In genomic region chr15:36790891-36791290, GRCh38 we compare ENCODE assay signal across 16 cellular contexts.
DNase-seq lines count a peak whose midpoint lies in the region; ATAC-seq, FAIRE-seq and TF ChIP-seq lines count a peak whose summit lies in the region.
"Had no signal": no experiment of that assay in that cellular context is flagged by ENCODE, and none has a peak within 500 bp of the region (broad histone marks: within the 10 kb centered on the region; RNA-seq: fewer than 3 reads in every experiment).

No MANE protein-coding gene starts in this region.

- H3K27me3 ChIP-seq in H9 (ENCODE audit: insufficient read depth, low read length): no peaks in the 10 kb centered on the region
- H3K27me3 ChIP-seq: BLaER1 had no signal

- H3K27ac Mint-ChIP-seq in H9 (peak overlapping the region; percentile 3 to 79 (median 24); a peak in 5 of 7 replicates), endothelial cell (ENCODE audit: unreplicated experiment) (peak overlapping the region; percentile 34), nephron (peak overlapping the region in 2 of 3 experiments; percentile 15 to 43)
- H3K27ac Mint-ChIP-seq in activated naive CD8-positive, alpha-beta T cell treated with anti-CD3 and anti-CD28 coated beads, Interleukin-2, amount 50 U/mL, for 24 hours: no peak overlapping the region
- H3K27ac Mint-ChIP-seq: CD8-positive, alpha-beta memory T cell; GM23338 had no signal

- H3K9me3 Mint-ChIP-seq in H9 (peaks cover 2 to 4% of the 10 kb centered on the region in 2 experiments; a peak in 2 of 5 replicates), endothelial cell (ENCODE audit: unreplicated experiment) (no peaks in the 10 kb centered on the region), nephron (no peaks in the 10 kb centered on the region)
- H3K9me3 Mint-ChIP-seq in activated naive CD8-positive, alpha-beta T cell treated with anti-CD3 and anti-CD28 coated beads, Interleukin-2, amount 50 U/mL, for 24 hours: peaks cover 10% of the 10 kb centered on the region

- ATAC-seq in A549 (no peak), GM21723 (IDR thresholded peaks at IDR 0.05; ENCODE audit: unreplicated experiment) (no peak), HG02885 (IDR thresholded peaks at IDR 0.05; ENCODE audit: poor library complexity, unreplicated experiment) (no peak)
- ATAC-seq in activated naive CD8-positive, alpha-beta T cell treated with anti-CD3 and anti-CD28 coated beads, Interleukin-2, amount 50 U/mL, for 24 hours: no peak
- ATAC-seq: GM23338 had no signal

- H3K4me1 ChIP-seq in A549 (0 out of 3 replicates have a peak, but pooled peaks cover 11% of the 10 kb centered on the region), H9 (ENCODE audit: insufficient read depth, low read length) (no peaks in the 10 kb centered on the region)
- H3K4me1 ChIP-seq: BLaER1, Caco-2 had no signal

- in situ Hi-C loops in ACHN (cut with HindIII; ENCODE audit: low pct_ligation_motif_present, low pct_unique_long_range_greater_than_20kb, low sequenced_read_pairs): no loop called here

- H2BK15ac ChIP-seq in H9 (ENCODE audit: low read depth, low read length): no peak overlapping the region

- H3K23ac ChIP-seq in H9 (ENCODE audit: insufficient read length, low read depth, low read length): no peak overlapping the region

- H3T11ph ChIP-seq in H9 (ENCODE audit: low read length): no peak overlapping the region

- H3K4me3 ChIP-seq in A549: no peak overlapping the region
- H3K4me3 ChIP-seq: BLaER1, GM23338 had no signal

- no peak for DNase-seq in A549 (ENCODE audit: low read depth in 1 of 2, low spot score in 1 of 2)
- DNase-seq in H9: no peak
- no peak for DNase-seq in endothelial cell (ENCODE audit: low spot score)
- no peak for DNase-seq in ACHN
- no peak for DNase-seq in activated naive CD8-positive, alpha-beta T cell treated with anti-CD3 and anti-CD28 coated beads, Interleukin-2, amount 50 U/mL, for 24 hours
- DNase-seq: AML-193; Caco-2; CD8-positive, alpha-beta memory T cell; DND-41; GF-D8; H7 had no signal

- no peak overlapping the region for H3K14ac ChIP-seq in H9 (ENCODE audit: insufficient read depth, low read length)

- no peak for TF ChIP-seq RAD21 in A549 (conservative IDR thresholded peaks at IDR 0.05 in 1 of 2, IDR thresholded peaks at IDR 0.05 in 1 of 2)

- WGBS in A549 (ENCODE audit: missing lambda C conversion rate): 5% methylated on average over 1 of the region's 1 CpG
- WGBS in H9 (ENCODE audit: extremely low coverage, insufficient read length, low lambda C conversion rate): no CpG with 5 or more reads among the region's 1 CpG

- no peaks in the 10 kb centered on the region for H3K23me2 ChIP-seq in H9 (ENCODE audit: insufficient read length, low read depth, low read length, poor library complexity, severe bottlenecking)

- no peak for TF ChIP-seq CTCF in A549 (IDR thresholded peaks at IDR 0.05)
- TF ChIP-seq CTCF in H9 (conservative IDR thresholded peaks at IDR 0.05): no peak
- TF ChIP-seq CTCF in endothelial cell (IDR thresholded peaks at IDR 0.05; ENCODE audit: unreplicated experiment): no peak
- TF ChIP-seq CTCF in nephron (IDR thresholded peaks at IDR 0.05; ENCODE audit: unreplicated experiment in 3 of 3): no peak

- H3K27ac ChIP-seq in A549 (no peak overlapping the region), H9 (ENCODE audit: insufficient read length, low read depth, low read length) (no peak overlapping the region)
- H3K27ac ChIP-seq: BLaER1 had no signal

- H3K36me3 Mint-ChIP-seq in H9 (ENCODE audit: insufficient read depth in 1 of 3, low read depth in 3 of 3): peaks cover 0 to 4% (median 3%) of the 10 kb centered on the region in 3 experiments; a peak in 2 of 7 replicates
- H3K36me3 Mint-ChIP-seq in endothelial cell (ENCODE audit: low read depth, unreplicated experiment): no peaks in the 10 kb centered on the region
- peaks cover 8% of the 10 kb centered on the region for H3K36me3 Mint-ChIP-seq in nephron (ENCODE audit: low read depth)
- peaks cover 17% of the 10 kb centered on the region for H3K36me3 Mint-ChIP-seq in activated naive CD8-positive, alpha-beta T cell treated with anti-CD3 and anti-CD28 coated beads, Interleukin-2, amount 50 U/mL, for 24 hours (ENCODE audit: low read depth)

- no peak overlapping the region for H2BK12ac ChIP-seq in H9 (ENCODE audit: insufficient read length, low read depth, low read length)

- H4K5ac ChIP-seq in H9 (ENCODE audit: insufficient read length, low read depth, low read length): no peak overlapping the region

- CTCF ChIA-PET in A549 (lab: Yijun Ruan, JAX): no interaction called here

- H3K27me3 Mint-ChIP-seq in H9 (ENCODE audit: low read depth): no peaks in the 10 kb centered on the region
- no peaks in the 10 kb centered on the region for H3K27me3 Mint-ChIP-seq in endothelial cell (ENCODE audit: unreplicated experiment)
- no peaks in the 10 kb centered on the region for H3K27me3 Mint-ChIP-seq in nephron (ENCODE audit: low read depth)
- no peaks in the 10 kb centered on the region for H3K27me3 Mint-ChIP-seq in activated naive CD8-positive, alpha-beta T cell treated with anti-CD3 and anti-CD28 coated beads, Interleukin-2, amount 50 U/mL, for 24 hours
- H3K27me3 Mint-ChIP-seq: CD8-positive, alpha-beta memory T cell had no signal

- TF ChIP-seq EP300 in A549 (IDR thresholded peaks at IDR 0.05): no peak

- H4K8ac ChIP-seq in H9 (replicated peaks; ENCODE audit: insufficient read length, low read depth, low read length): no peak overlapping the region

- H3K9ac ChIP-seq in H9 (ENCODE audit: extremely low read depth, insufficient read length, low read length): no peak overlapping the region
- H3K9ac ChIP-seq: BLaER1 had no signal

- H3K4me2 ChIP-seq in A549 (0 out of 3 replicates have a peak overlapping the region, but pooled peaks have one; percentile 12), H9 (ENCODE audit: insufficient read depth, insufficient read length, low read length) (no peak overlapping the region)
- H3K4me2 ChIP-seq: BLaER1, GM23338 had no signal

- no peak for FAIRE-seq in A549 (lab: Jason Lieb, UNC)

- no peak overlapping the region for H2BK20ac ChIP-seq in H9 (ENCODE audit: low read depth, low read length, poor library complexity, severe bottlenecking)

- TF ChIP-seq POLR2A in A549 (IDR thresholded peaks at IDR 0.05; ENCODE audit: low read length): no peak

- H4K20me1 ChIP-seq in H9 (ENCODE audit: control insufficient read depth, insufficient read depth, insufficient read length): no peaks in the 10 kb centered on the region
- H4K20me1 ChIP-seq: BLaER1 had no signal

- H2AK5ac ChIP-seq in H9 (ENCODE audit: insufficient read length, low read length): no peak overlapping the region

- H3K79me1 ChIP-seq in H9 (ENCODE audit: insufficient read depth, low read depth, low read length, poor library complexity, severe bottlenecking): no peaks in the 10 kb centered on the region

- H3K4me3 Mint-ChIP-seq in H9 (no peak overlapping the region), endothelial cell (ENCODE audit: unreplicated experiment) (no peak overlapping the region), nephron (no peak overlapping the region)
- H3K4me3 Mint-ChIP-seq in activated naive CD8-positive, alpha-beta T cell treated with anti-CD3 and anti-CD28 coated beads, Interleukin-2, amount 50 U/mL, for 24 hours: no peak overlapping the region
- H3K4me3 Mint-ChIP-seq: CD8-positive, alpha-beta memory T cell; GM23338 had no signal

- H4K91ac ChIP-seq in H9 (ENCODE audit: insufficient read length, low read depth, low read length): no peak overlapping the region

- no peak overlapping the region for H2BK5ac ChIP-seq in H9 (ENCODE audit: insufficient read length, low read length)

- peaks cover 4 to 6% of the 10 kb centered on the region in 2 experiments; a peak in 2 of 4 replicates for H3K4me1 Mint-ChIP-seq in H9
- H3K4me1 Mint-ChIP-seq in endothelial cell (ENCODE audit: unreplicated experiment): peaks cover 38% of the 10 kb centered on the region
- peaks cover 20% of the 10 kb centered on the region for H3K4me1 Mint-ChIP-seq in nephron
- H3K4me1 Mint-ChIP-seq in activated naive CD8-positive, alpha-beta T cell treated with anti-CD3 and anti-CD28 coated beads, Interleukin-2, amount 50 U/mL, for 24 hours: peaks cover 1% of the 10 kb centered on the region

- H3K56ac ChIP-seq in H9 (ENCODE audit: insufficient read length, low read depth, low read length): no peak overlapping the region

- no peak overlapping the region for H2AFZ ChIP-seq in H9 (ENCODE audit: low read length)
- H2AFZ ChIP-seq: GM23338 had no signal

- H3K18ac ChIP-seq in H9 (ENCODE audit: insufficient read length, low read depth, low read length): no peak overlapping the region

- H3K9me3 ChIP-seq in A549: no peaks in the 10 kb centered on the region
- no peaks in the 10 kb centered on the region for H3K9me3 ChIP-seq in H9 (ENCODE audit: control insufficient read depth, low read depth, low read length)
- H3K9me3 ChIP-seq: BLaER1, Caco-2 had no signal

- H3K79me2 ChIP-seq in H9 (ENCODE audit: insufficient read depth, low read length): no peaks in the 10 kb centered on the region

- H2BK120ac ChIP-seq in H9 (ENCODE audit: low read depth, low read length, poor library complexity, severe bottlenecking): no peak overlapping the region

- H3K4ac ChIP-seq in H9 (ENCODE audit: low read depth, low read length): no peak overlapping the region

- POLR2A ChIA-PET in A549 (lab: Yijun Ruan, JAX): no interaction called here

TF ChIP-seq in A549, 52 proteins besides CTCF, POLR2A, EP300 and RAD21:
- TF ChIP-seq HOXB13 (CRISPR knock-in tag; IDR thresholded peaks at IDR 0.05; ENCODE audit: low read depth) (no peak), ZSCAN20 (CRISPR knock-in tag; IDR thresholded peaks at IDR 0.05) (no peak), NPAS2 (CRISPR knock-in tag; IDR thresholded peaks at IDR 0.05; ENCODE audit: borderline replicate concordance) (no peak), JUNB (IDR thresholded peaks at IDR 0.05) (no peak), HEYL (CRISPR knock-in tag; IDR thresholded peaks at IDR 0.05) (no peak), ELK1 (IDR thresholded peaks at IDR 0.05; ENCODE audit: low read depth, low read length) (no peak), BHLHE40 (IDR thresholded peaks at IDR 0.05; ENCODE audit: low read depth, low read length) (no peak), TFCP2L1 (CRISPR knock-in tag; IDR thresholded peaks at IDR 0.05) (no peak), MAX (IDR thresholded peaks at IDR 0.05) (no peak), PHF8 (IDR thresholded peaks at IDR 0.05; ENCODE audit: borderline replicate concordance, low read depth) (no peak)
TF ChIP-seq in A549: peak in this region for 0.
